20 cellular contexts compared by ENCODE assay signal in genomic region chr7:78479348-78479747, GRCh38.
DNase-seq lines count a peak whose midpoint lies in the region; ATAC-seq and TF ChIP-seq lines count a peak whose summit lies in the region.
"Had no signal": no experiment of that assay in that cellular context is flagged by ENCODE, and none has a peak within 500 bp of the region (broad histone marks: within the 10 kb centered on the region; RNA-seq: fewer than 3 reads in every experiment).

No MANE protein-coding gene starts in this region.

- H3K9ac ChIP-seq in SK-N-SH: no peak overlapping the region
- H3K9ac ChIP-seq in colonic mucosa (ENCODE audit: low read depth in 2 of 2, low read length in 2 of 2): no peak overlapping the region

- H3F3A ChIP-seq in SK-N-SH (replicated peaks; ENCODE audit: insufficient read depth): peaks cover 5% of the 10 kb centered on the region

- H3K4me3 ChIP-seq in SK-N-SH (ENCODE audit: low read depth in 2 of 2, low read length in 1 of 2) (no peak overlapping the region), gastrocnemius medialis (no peak overlapping the region), colonic mucosa (no peak overlapping the region)
- H3K4me3 ChIP-seq: GM23338, MG63 had no signal

- H3K9me2 ChIP-seq in SK-N-SH: no peaks in the 10 kb centered on the region

- no peaks in the 10 kb centered on the region for H4K20me1 ChIP-seq in SK-N-SH (ENCODE audit: insufficient read depth)

- POLR2A ChIA-PET in SK-N-SH (lab: Yijun Ruan, JAX): no interaction called here

- H3K27me3 ChIP-seq in SK-N-SH (ENCODE audit: insufficient read depth) (no peaks in the 10 kb centered on the region), gastrocnemius medialis (no peaks in the 10 kb centered on the region), colonic mucosa (no peaks in the 10 kb centered on the region)
- H3K27me3 ChIP-seq: MG63 had no signal

- no peak for TF ChIP-seq POLR2A in gastrocnemius medialis (IDR thresholded peaks at IDR 0.05)

- no peaks in the 10 kb centered on the region for H3K36me3 ChIP-seq in SK-N-SH (replicated peaks in 1 of 2; ENCODE audit: control insufficient read depth in 1 of 2, insufficient read depth in 2 of 2, low read length in 1 of 2)
- H3K36me3 ChIP-seq in gastrocnemius medialis: no peaks in the 10 kb centered on the region
- H3K36me3 ChIP-seq in colonic mucosa: no peaks in the 10 kb centered on the region
- H3K36me3 ChIP-seq: MG63 had no signal

- intact Hi-C loops in gastrocnemius medialis (cut with DNase I; ENCODE audit: low total_unique reads): no loop called here
- intact Hi-C loops in colonic mucosa (cut with DNase I): no loop called here

- H3K27ac ChIP-seq in SK-N-SH (ENCODE audit: low read depth in 2 of 2, low read length in 1 of 2) (peak overlapping the region in 1 of 2 experiments; percentile 58; a peak in 1 of 4 replicates), gastrocnemius medialis (no peak overlapping the region), colonic mucosa (no peak overlapping the region)
- H3K27ac ChIP-seq: 22Rv1 had no signal

- no peaks in the 10 kb centered on the region for H3K79me2 ChIP-seq in SK-N-SH (ENCODE audit: insufficient read depth)

- H3K9me3 ChIP-seq in SK-N-SH: no peaks in the 10 kb centered on the region
- H3K9me3 ChIP-seq in gastrocnemius medialis: no peaks in the 10 kb centered on the region
- no peaks in the 10 kb centered on the region for H3K9me3 ChIP-seq in colonic mucosa
- H3K9me3 ChIP-seq: MG63 had no signal

- 80% methylated on average over 2 of the region's 2 CpGs for WGBS in SK-N-SH (ENCODE audit: low lambda C conversion rate)

- H3K4me1 ChIP-seq in SK-N-SH (ENCODE audit: control insufficient read depth in 1 of 2, insufficient read depth in 2 of 2, low read depth in 1 of 2, low read length in 1 of 2): no peaks in the 10 kb centered on the region; a peak in 1 of 4 replicates
- peaks cover 6 to 13% of the 10 kb centered on the region in 2 donors for H3K4me1 ChIP-seq in gastrocnemius medialis
- no peaks in the 10 kb centered on the region for H3K4me1 ChIP-seq in colonic mucosa

- DNase-seq in SK-N-SH (no peak), LHCN-M2 (ENCODE audit: low read depth) (peak; percentile 14), dedifferentiated amniotic fluid mesenchymal stem cell (ENCODE audit: extremely low spot score) (peak; percentile 18), gastrocnemius medialis (no peak), NCI-H1694 (lab: John Stamatoyannopoulos, UW) (no peak), Kasumi-1 (lab: John Stamatoyannopoulos, UW) (no peak), colonic mucosa (no peak)
- DNase-seq: C1 segment of cervical spinal cord, DMS79 treated with DMSO at 0.1 percent for 48 hours, KG1, MG63, NCI-H1092 treated with DMSO at 0.1 percent for 48 hours, NCI-H1694 treated with DMSO at 0.1 percent for 48 hours, NCI-H2107, NCI-H345, NCI-H526 treated with DMSO at 0.1 percent for 48 hours, SIG-M5 had no signal

- CTCF ChIA-PET in SK-N-SH (lab: Yijun Ruan, JAX): interaction anchor here (0.9 kb wide), 1 partner anchor 12 kb away, joined by 3 read pairs; no protein-coding TSS in a partner anchor

- in situ Hi-C loops in gastrocnemius medialis (cut with MboI; ENCODE audit: low sequenced_read_pairs in 4 of 4): no loop called here

- ATAC-seq in SK-N-SH treated with all-trans-retinoic acid at 6 μM for 48 hours (peak; percentile 49; the same call in 1 of the 3 replicates), gastrocnemius medialis (peak; percentile 49 to 83)
- ATAC-seq: GM23338 had no signal

- no peak for TF ChIP-seq EP300 in SK-N-SH (IDR thresholded peaks at IDR 0.05; ENCODE audit: borderline replicate concordance in 1 of 2, low read depth in 1 of 2, low read length in 1 of 2)

- no peak overlapping the region for H3K4me2 ChIP-seq in SK-N-SH
- H3K4me2 ChIP-seq: GM23338 had no signal

- no peak overlapping the region for H2AFZ ChIP-seq in SK-N-SH (ENCODE audit: low read depth)
- H2AFZ ChIP-seq: GM23338 had no signal

- no peak for TF ChIP-seq RAD21 in SK-N-SH (IDR thresholded peaks at IDR 0.05; ENCODE audit: low read length)

- TF ChIP-seq CTCF in SK-N-SH (IDR thresholded peaks at IDR 0.05) (no peak), gastrocnemius medialis (IDR thresholded peaks at IDR 0.05 in 4 of 5, conservative IDR thresholded peaks at IDR 0.05 in 1 of 5) (no peak), colonic mucosa (IDR thresholded peaks at IDR 0.05) (no peak)

TF ChIP-seq in SK-N-SH treated with all-trans-retinoic acid at 6 μM for 48 hours, 23 proteins besides CTCF, POLR2A, EP300 and RAD21:
- TF ChIP-seq BACH2 (CRISPR knock-in tag; IDR thresholded peaks at IDR 0.05; ENCODE audit: borderline replicate concordance): no peak
- no peak for TF ChIP-seq ZNF8 (CRISPR knock-in tag; IDR thresholded peaks at IDR 0.05)
- TF ChIP-seq TOX (CRISPR knock-in tag; IDR thresholded peaks at IDR 0.05; ENCODE audit: borderline replicate concordance): no peak
- TF ChIP-seq ARNTL (CRISPR knock-in tag; IDR thresholded peaks at IDR 0.05; ENCODE audit: borderline replicate concordance, low read depth): no peak
- TF ChIP-seq SNAI2 (CRISPR knock-in tag; IDR thresholded peaks at IDR 0.05): no peak
- TF ChIP-seq, protein P1, sequence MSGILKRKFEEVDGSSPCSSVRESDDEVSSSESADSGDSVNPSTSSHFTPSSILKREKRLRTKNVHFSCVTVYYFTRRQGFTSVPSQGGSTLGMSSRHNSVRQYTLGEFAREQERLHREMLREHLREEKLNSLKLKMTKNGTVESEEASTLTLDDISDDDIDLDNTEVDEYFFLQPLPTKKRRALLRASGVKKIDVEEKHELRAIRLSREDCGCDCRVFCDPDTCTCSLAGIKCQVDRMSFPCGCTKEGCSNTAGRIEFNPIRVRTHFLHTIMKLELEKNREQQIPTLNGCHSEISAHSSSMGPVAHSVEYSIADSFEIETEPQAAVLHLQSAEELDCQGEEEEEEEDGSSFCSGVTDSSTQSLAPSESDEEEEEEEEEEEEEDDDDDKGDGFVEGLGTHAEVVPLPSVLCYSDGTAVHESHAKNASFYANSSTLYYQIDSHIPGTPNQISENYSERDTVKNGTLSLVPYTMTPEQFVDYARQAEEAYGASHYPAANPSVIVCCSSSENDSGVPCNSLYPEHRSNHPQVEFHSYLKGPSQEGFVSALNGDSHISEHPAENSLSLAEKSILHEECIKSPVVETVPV (CRISPR knock-in tag; IDR thresholded peaks at IDR 0.05): no peak

TF ChIP-seq in SK-N-SH, 30 proteins besides CTCF, POLR2A, EP300 and RAD21 (continues in another document):
- TF ChIP-seq POLR2AphosphoS5 (IDR thresholded peaks at IDR 0.05; ENCODE audit: low read depth, low read length) (no peak), USF1 (IDR thresholded peaks at IDR 0.05; ENCODE audit: borderline replicate concordance, low read depth) (no peak), TAF1 (IDR thresholded peaks at IDR 0.05; ENCODE audit: borderline replicate concordance, low read depth, low read length) (no peak), TCF12 (IDR thresholded peaks at IDR 0.05) (no peak), NRF1 (IDR thresholded peaks at IDR 0.05; ENCODE audit: low read depth, low read length) (no peak), TEAD4 (IDR thresholded peaks at IDR 0.05; ENCODE audit: borderline replicate concordance, insufficient read depth) (no peak), YY1 (IDR thresholded peaks at IDR 0.05; ENCODE audit: low read depth) (no peak), SIN3A (IDR thresholded peaks at IDR 0.05; ENCODE audit: borderline replicate concordance, low read depth, low read length) (no peak), JUND (IDR thresholded peaks at IDR 0.05) (no peak), SMC3 (IDR thresholded peaks at IDR 0.05; ENCODE audit: low read depth, low read length) (no peak), GATA2 (CRISPR knock-in tag; IDR thresholded peaks at IDR 0.05) (no peak), PBX3 (IDR thresholded peaks at IDR 0.05) (no peak), RCOR1 (IDR thresholded peaks at IDR 0.05; ENCODE audit: low read length) (no peak), ELF1 (IDR thresholded peaks at IDR 0.05) (no peak), NFIC (IDR thresholded peaks at IDR 0.05; ENCODE audit: borderline replicate concordance) (no peak), FOSL2 (IDR thresholded peaks at IDR 0.05; ENCODE audit: borderline replicate concordance, low read depth) (no peak), GABPA (IDR thresholded peaks at IDR 0.05; ENCODE audit: low read depth) (no peak)
- TF ChIP-seq, protein P2, sequence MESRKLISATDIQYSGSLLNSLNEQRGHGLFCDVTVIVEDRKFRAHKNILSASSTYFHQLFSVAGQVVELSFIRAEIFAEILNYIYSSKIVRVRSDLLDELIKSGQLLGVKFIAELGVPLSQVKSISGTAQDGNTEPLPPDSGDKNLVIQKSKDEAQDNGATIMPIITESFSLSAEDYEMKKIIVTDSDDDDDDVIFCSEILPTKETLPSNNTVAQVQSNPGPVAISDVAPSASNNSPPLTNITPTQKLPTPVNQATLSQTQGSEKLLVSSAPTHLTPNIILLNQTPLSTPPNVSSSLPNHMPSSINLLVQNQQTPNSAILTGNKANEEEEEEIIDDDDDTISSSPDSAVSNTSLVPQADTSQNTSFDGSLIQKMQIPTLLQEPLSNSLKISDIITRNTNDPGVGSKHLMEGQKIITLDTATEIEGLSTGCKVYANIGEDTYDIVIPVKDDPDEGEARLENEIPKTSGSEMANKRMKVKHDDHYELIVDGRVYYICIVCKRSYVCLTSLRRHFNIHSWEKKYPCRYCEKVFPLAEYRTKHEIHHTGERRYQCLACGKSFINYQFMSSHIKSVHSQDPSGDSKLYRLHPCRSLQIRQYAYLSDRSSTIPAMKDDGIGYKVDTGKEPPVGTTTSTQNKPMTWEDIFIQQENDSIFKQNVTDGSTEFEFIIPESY (IDR thresholded peaks at IDR 0.05; ENCODE audit: borderline replicate concordance, low read depth): no peak

Comparison
In these comparisons a context has a peak if more than half of its experiments do, and no peak if none do; other contexts are left out.
1. DNase-seq: peak in LHCN-M2 (single experiment) and dedifferentiated amniotic fluid mesenchymal stem cell (single experiment); none in SK-N-SH (single experiment), gastrocnemius medialis (0 of 2), NCI-H1694 (single experiment), Kasumi-1 (0 of 2) and colonic mucosa (single experiment).